In genomic region chr10:68756766-68757165, GRCh38 we compare ENCODE assay signal across 30 cellular contexts.
"Had no signal": no experiment of that assay in that cellular context is flagged by ENCODE, and none has a peak within 500 bp of the region (broad histone marks: within the 10 kb centered on the region; RNA-seq: fewer than 3 reads in every experiment).

No MANE protein-coding gene starts in this region.

- H3K4me3 ChIP-seq: Peyer's patch, SJSA1 had no signal

- H3K9me3 ChIP-seq: Peyer's patch, SJSA1, SK-N-SH had no signal

- ATAC-seq: activated CD4-positive, alpha-beta T cell treated with anti-CD3 and anti-CD28 coated beads for 36 hours; activated CD4-positive, CD25-positive, alpha-beta regulatory T cell treated with anti-CD3 and anti-CD28 coated beads, Interleukin-2, amount 50 U/mL, for 24 hours; activated naive CD4-positive, alpha-beta T cell treated with anti-CD3 and anti-CD28 coated beads, Interleukin-2, amount 50 U/mL, for 72 hours; activated T-cell treated with anti-CD3 and anti-CD28 coated beads, Interleukin-2, amount 50 U/mL, for 4 hours; PC-3; WTC11 had no signal

- H3K27ac ChIP-seq: brain microvascular endothelial cell, Peyer's patch, SJSA1 had no signal

- H3K4me2 ChIP-seq: SK-N-SH had no signal

- H3K4me1 ChIP-seq: Peyer's patch, SJSA1 had no signal

- H3K9me2 ChIP-seq: SK-N-SH had no signal

- H3K27me3 ChIP-seq: brain microvascular endothelial cell, Peyer's patch, SJSA1 had no signal

- DNase-seq: activated CD4-positive, alpha-beta memory T cell treated with anti-CD3 and anti-CD28 coated beads for 36 hours; activated CD4-positive, alpha-beta T cell treated with anti-CD3 and anti-CD28 coated beads for 36 hours; activated CD4-positive, alpha-beta T cell treated with anti-CD3 and anti-CD28 coated beads, Interleukin-2, amount 50 U/mL, for 1 hour; activated CD8-positive, alpha-beta memory T cell treated with anti-CD3 and anti-CD28 coated beads, Interleukin-2, amount 50 U/mL, for 4 hours; activated gamma-delta T cell treated with Interleukin-2 at 50 U/mL for 16 hours; activated naive CD4-positive, alpha-beta T cell treated with anti-CD3 and anti-CD28 coated beads for 36 hours; activated T-cell treated with anti-CD3 and anti-CD28 coated beads for 4 hours; activated T-cell treated with anti-CD3 and anti-CD28 coated beads, Interleukin-2, amount 50 U/mL, for 4 hours; amniotic stem cell; aorta; brain microvascular endothelial cell; Kasumi-1; KBM-7; MM.1S; NCI-H1105; NCI-H1436; NCI-H1694; NCI-H1930; NCI-H2081 treated with DMSO at 0.1 percent for 48 hours; NCI-H345; NCI-H524 treated with DMSO at 0.1 percent for 48 hours; PC-3; Peyer's patch; RPMI8226; SHP77 treated with DMSO at 0.1 percent for 48 hours; SK-N-SH had no signal

- H3K9ac ChIP-seq: SK-N-SH had no signal
